1 cellular context compared by ENCODE assay signal in the genomic region with DNA sequence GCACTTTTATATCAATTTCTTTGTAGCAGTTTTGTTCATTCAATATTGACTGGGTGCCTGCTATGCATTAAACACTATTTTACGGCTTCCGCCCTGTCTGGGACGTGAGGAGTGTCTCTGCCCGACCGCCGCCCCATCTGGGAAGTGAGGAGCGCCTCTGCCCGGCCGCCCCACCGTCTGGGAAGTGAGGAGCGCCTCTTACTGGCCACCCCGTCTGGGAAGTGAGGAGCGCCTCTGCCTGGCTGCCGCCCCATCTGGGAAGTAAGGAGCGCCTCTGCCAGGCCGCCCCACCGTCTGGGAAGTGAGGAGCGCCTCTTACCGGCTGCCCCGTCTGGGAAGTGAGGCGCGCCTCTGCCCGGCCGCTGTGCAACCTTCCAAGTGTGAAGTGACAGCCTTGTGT.
TF ChIP-seq lines count a peak whose summit lies in the region.

No MANE protein-coding gene starts in this region.

TF ChIP-seq in WTC11, 78 proteins besides CTCF, POLR2A, EP300 and RAD21 (continued from another document):
- TF ChIP-seq E2F4 (CRISPR knock-in tag; IDR thresholded peaks at IDR 0.05; ENCODE audit: borderline replicate concordance, low read depth) (no peak), ZNF263 (CRISPR knock-in tag; IDR thresholded peaks at IDR 0.05; ENCODE audit: low read depth) (no peak), CREB1 (CRISPR knock-in tag; IDR thresholded peaks at IDR 0.05) (no peak), TP53 (CRISPR knock-in tag; IDR thresholded peaks at IDR 0.05) (no peak), NFATC4 (CRISPR knock-in tag; IDR thresholded peaks at IDR 0.05) (no peak)
- TF ChIP-seq, protein P1, sequence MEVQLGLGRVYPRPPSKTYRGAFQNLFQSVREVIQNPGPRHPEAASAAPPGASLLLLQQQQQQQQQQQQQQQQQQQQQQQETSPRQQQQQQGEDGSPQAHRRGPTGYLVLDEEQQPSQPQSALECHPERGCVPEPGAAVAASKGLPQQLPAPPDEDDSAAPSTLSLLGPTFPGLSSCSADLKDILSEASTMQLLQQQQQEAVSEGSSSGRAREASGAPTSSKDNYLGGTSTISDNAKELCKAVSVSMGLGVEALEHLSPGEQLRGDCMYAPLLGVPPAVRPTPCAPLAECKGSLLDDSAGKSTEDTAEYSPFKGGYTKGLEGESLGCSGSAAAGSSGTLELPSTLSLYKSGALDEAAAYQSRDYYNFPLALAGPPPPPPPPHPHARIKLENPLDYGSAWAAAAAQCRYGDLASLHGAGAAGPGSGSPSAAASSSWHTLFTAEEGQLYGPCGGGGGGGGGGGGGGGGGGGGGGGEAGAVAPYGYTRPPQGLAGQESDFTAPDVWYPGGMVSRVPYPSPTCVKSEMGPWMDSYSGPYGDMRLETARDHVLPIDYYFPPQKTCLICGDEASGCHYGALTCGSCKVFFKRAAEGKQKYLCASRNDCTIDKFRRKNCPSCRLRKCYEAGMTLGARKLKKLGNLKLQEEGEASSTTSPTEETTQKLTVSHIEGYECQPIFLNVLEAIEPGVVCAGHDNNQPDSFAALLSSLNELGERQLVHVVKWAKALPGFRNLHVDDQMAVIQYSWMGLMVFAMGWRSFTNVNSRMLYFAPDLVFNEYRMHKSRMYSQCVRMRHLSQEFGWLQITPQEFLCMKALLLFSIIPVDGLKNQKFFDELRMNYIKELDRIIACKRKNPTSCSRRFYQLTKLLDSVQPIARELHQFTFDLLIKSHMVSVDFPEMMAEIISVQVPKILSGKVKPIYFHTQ (CRISPR knock-in tag; IDR thresholded peaks at IDR 0.05) = no peak
